In genomic region chr18:28267276-28267675, GRCh38 we compare ENCODE assay signal across 25 cellular contexts.
"Had no signal": no experiment of that assay in that cellular context is flagged by ENCODE, and none has a peak within 500 bp of the region (broad histone marks: within the 10 kb centered on the region; RNA-seq: fewer than 3 reads in every experiment).

No MANE protein-coding gene starts in this region.

- H3K4me3 ChIP-seq: esophagus muscularis mucosa, gastrocnemius medialis, heart right ventricle, left ventricle myocardium inferior, lower lobe of right lung, psoas muscle, right lobe of liver, spleen, testis, transverse colon had no signal

- DNase-seq: effector memory CD4-positive, alpha-beta T cell; gastrocnemius medialis; heart right ventricle; hypothalamus; left cardiac atrium; left ventricle myocardium inferior; lower lobe of right lung; midbrain; naive thymus-derived CD4-positive, alpha-beta T cell; nephron progenitor cell; psoas muscle; retina; right lobe of liver; spleen; stimulated activated CD4-positive, alpha-beta T cell treated with anti-CD3 and anti-CD28 coated beads, Interleukin-15, amount 100 ng/mL, for 24 hours; stimulated activated CD4-positive, alpha-beta T cell treated with anti-CD3 and anti-CD28 coated beads, Interleukin-1b, Interleukin-23, amount 100 ng/mL, for 48 hours; stimulated activated CD4-positive, alpha-beta T cell treated with anti-CD3 and anti-CD28 coated beads, Interleukin-4, amount 100 ng/mL, for 4 hours; stimulated activated naive B cell treated with anti-CD40 and anti-IgM and Interleukin-4, amounts not matched to agents 10 μg/mL and 1 μg/mL and 100 μg/mL, for 72 hours; stimulated activated naive CD8-positive, alpha-beta T cell treated with anti-CD3 and anti-CD28 coated beads, Interleukin-15, amount 100 ng/mL, for 72 hours; testis; transverse colon had no signal

- H3K9me3 ChIP-seq: esophagus muscularis mucosa, gastrocnemius medialis, lower lobe of right lung, neutrophil, psoas muscle, right lobe of liver, testis, transverse colon had no signal

- H3K4me1 ChIP-seq: esophagus muscularis mucosa, gastrocnemius medialis, heart right ventricle, left ventricle myocardium inferior, lower lobe of right lung, psoas muscle, right lobe of liver, spleen, testis, transverse colon had no signal

- H3K27me3 Mint-ChIP-seq: naive thymus-derived CD4-positive, alpha-beta T cell; stimulated activated naive B cell treated with anti-CD40 and anti-IgM and Interleukin-4, amounts not matched to agents 10 μg/mL and 1 μg/mL and 100 μg/mL, for 72 hours; stimulated activated naive CD8-positive, alpha-beta T cell treated with anti-CD3 and anti-CD28 coated beads, Interleukin-15, amount 100 ng/mL, for 72 hours had no signal

- H3K36me3 ChIP-seq: esophagus muscularis mucosa, gastrocnemius medialis, heart right ventricle, left ventricle myocardium inferior, lower lobe of right lung, neutrophil, right lobe of liver, spleen, transverse colon had no signal

- H3K27ac ChIP-seq: epithelial cell of prostate, esophagus muscularis mucosa, gastrocnemius medialis, heart right ventricle, left ventricle myocardium inferior, lower lobe of right lung, neutrophil, psoas muscle, right lobe of liver, spleen, testis, transverse colon had no signal

- H3K27me3 ChIP-seq: esophagus muscularis mucosa, gastrocnemius medialis, heart right ventricle, neutrophil, right lobe of liver, spleen, testis, transverse colon had no signal

- ATAC-seq: gastrocnemius medialis; heart right ventricle; left cardiac atrium; lower lobe of right lung; naive thymus-derived CD4-positive, alpha-beta T cell; psoas muscle; right lobe of liver; stimulated activated naive B cell treated with anti-CD40 and anti-IgM and Interleukin-4, amounts not matched to agents 10 μg/mL and 1 μg/mL and 100 μg/mL, for 72 hours; stimulated activated naive CD8-positive, alpha-beta T cell treated with anti-CD3 and anti-CD28 coated beads, Interleukin-15, amount 100 ng/mL, for 72 hours had no signal

- H3K27ac Mint-ChIP-seq: naive thymus-derived CD4-positive, alpha-beta T cell; nephron progenitor cell; stimulated activated naive B cell treated with anti-CD40 and anti-IgM and Interleukin-4, amounts not matched to agents 10 μg/mL and 1 μg/mL and 100 μg/mL, for 72 hours; stimulated activated naive CD8-positive, alpha-beta T cell treated with anti-CD3 and anti-CD28 coated beads, Interleukin-15, amount 100 ng/mL, for 72 hours had no signal

- H3K4me3 Mint-ChIP-seq: naive thymus-derived CD4-positive, alpha-beta T cell; nephron progenitor cell; stimulated activated naive B cell treated with anti-CD40 and anti-IgM and Interleukin-4, amounts not matched to agents 10 μg/mL and 1 μg/mL and 100 μg/mL, for 72 hours; stimulated activated naive CD8-positive, alpha-beta T cell treated with anti-CD3 and anti-CD28 coated beads, Interleukin-15, amount 100 ng/mL, for 72 hours had no signal

- FAIRE-seq: keratinocyte had no signal

- H3K4me1 Mint-ChIP-seq: naive thymus-derived CD4-positive, alpha-beta T cell; nephron progenitor cell; stimulated activated naive B cell treated with anti-CD40 and anti-IgM and Interleukin-4, amounts not matched to agents 10 μg/mL and 1 μg/mL and 100 μg/mL, for 72 hours; stimulated activated naive CD8-positive, alpha-beta T cell treated with anti-CD3 and anti-CD28 coated beads, Interleukin-15, amount 100 ng/mL, for 72 hours had no signal

- H3K36me3 Mint-ChIP-seq: naive thymus-derived CD4-positive, alpha-beta T cell; stimulated activated naive B cell treated with anti-CD40 and anti-IgM and Interleukin-4, amounts not matched to agents 10 μg/mL and 1 μg/mL and 100 μg/mL, for 72 hours had no signal
